ENCODE assay signal across 1 cellular context in genomic region chr19:48344892-48345291, GRCh38.
TF ChIP-seq lines count a peak whose summit lies in the region.

No MANE protein-coding gene starts in this region.

TF ChIP-seq in GM23338, 12 proteins besides CTCF, POLR2A, EP300 and RAD21 (continued from another document):
- TF ChIP-seq EZH2phosphoT487 (IDR thresholded peaks at IDR 0.05; ENCODE audit: unreplicated experiment) = no peak
- no peak for TF ChIP-seq ETS1 (IDR thresholded peaks at IDR 0.05)
- TF ChIP-seq JUNB (IDR thresholded peaks at IDR 0.05; ENCODE audit: unreplicated experiment) = no peak
- TF ChIP-seq ZNF462 (CRISPR knock-in tag; IDR thresholded peaks at IDR 0.05) = no peak
- TF ChIP-seq ZNF331 (CRISPR knock-in tag; IDR thresholded peaks at IDR 0.05; ENCODE audit: low read depth) = no peak
- TF ChIP-seq STAT1 (IDR thresholded peaks at IDR 0.05; ENCODE audit: unreplicated experiment) = no peak
- TF ChIP-seq NANOG (IDR thresholded peaks at IDR 0.05; ENCODE audit: borderline replicate concordance) = no peak
